8 cellular contexts compared by ENCODE assay signal in genomic region chr1:204377800-204378608, GRCh38. TPM values are rescaled to one million over a fixed set of nuclear protein-coding genes. Genes with fewer than 3 reads are reported as not detected.
DNase-seq lines count a peak whose midpoint lies in the region; ATAC-seq and TF ChIP-seq lines count a peak whose summit lies in the region.

No MANE protein-coding gene starts in this region.

- peak; percentile 73 for ATAC-seq in GM18870 (IDR thresholded peaks at IDR 0.05; ENCODE audit: unreplicated experiment)
- peak; percentile 66 for ATAC-seq in mucosa of descending colon
- no peak for ATAC-seq in HG02840 (IDR thresholded peaks at IDR 0.05; ENCODE audit: low FRiP score, unreplicated experiment)

- no peak overlapping the region for H3K27ac ChIP-seq in effector memory CD4-positive, alpha-beta T cell (ENCODE audit: insufficient read depth, low read length, poor library complexity, severe bottlenecking)

- no peak for TF ChIP-seq CTCF in mucosa of descending colon (IDR thresholded peaks at IDR 0.05)

- H3K27me3 Mint-ChIP-seq in stimulated activated naive CD8-positive, alpha-beta T cell treated with anti-CD3 and anti-CD28 coated beads, Interleukin-15, Interleukin-2, amounts not matched to agents 100 ng/mL and 50 ng/mL, for 24 hours = peaks cover 16% of the 10 kb centered on the region

- no peaks in the 10 kb centered on the region for H3K9me3 Mint-ChIP-seq in stimulated activated naive CD8-positive, alpha-beta T cell treated with anti-CD3 and anti-CD28 coated beads, Interleukin-15, Interleukin-2, amounts not matched to agents 100 ng/mL and 50 ng/mL, for 24 hours

- no peaks in the 10 kb centered on the region for H3K36me3 ChIP-seq in effector memory CD4-positive, alpha-beta T cell (ENCODE audit: control insufficient read depth, insufficient read depth, low read length)
- no peaks in the 10 kb centered on the region for H3K36me3 ChIP-seq in mucosa of descending colon (ENCODE audit: low read depth)

- no peaks in the 10 kb centered on the region for H3K9me3 ChIP-seq in effector memory CD4-positive, alpha-beta T cell (ENCODE audit: control insufficient read depth, low read length)
- no peaks in the 10 kb centered on the region for H3K9me3 ChIP-seq in mucosa of descending colon

- peaks cover 16% of the 10 kb centered on the region for H3K27me3 ChIP-seq in effector memory CD4-positive, alpha-beta T cell (replicated peaks; ENCODE audit: control insufficient read depth, insufficient read depth, low read length, poor library complexity, severe bottlenecking)

- peaks cover 14% of the 10 kb centered on the region for H3K4me1 Mint-ChIP-seq in stimulated activated naive CD8-positive, alpha-beta T cell treated with anti-CD3 and anti-CD28 coated beads, Interleukin-15, Interleukin-2, amounts not matched to agents 100 ng/mL and 50 ng/mL, for 24 hours (ENCODE audit: low read depth)

- peak overlapping the region; percentile 21 for H3K27ac Mint-ChIP-seq in stimulated activated naive CD8-positive, alpha-beta T cell treated with anti-CD3 and anti-CD28 coated beads, Interleukin-15, Interleukin-2, amounts not matched to agents 100 ng/mL and 50 ng/mL, for 24 hours

- H3K36me3 Mint-ChIP-seq in stimulated activated naive CD8-positive, alpha-beta T cell treated with anti-CD3 and anti-CD28 coated beads, Interleukin-15, Interleukin-2, amounts not matched to agents 100 ng/mL and 50 ng/mL, for 24 hours (ENCODE audit: low read depth) = no peaks in the 10 kb centered on the region

- peak overlapping the region; percentile 66 for H3K4me3 ChIP-seq in effector memory CD4-positive, alpha-beta T cell (ENCODE audit: insufficient read depth, low read depth, low read length, poor library complexity, severe bottlenecking)
- peak overlapping the region; percentile 37 for H3K4me3 ChIP-seq in mucosa of descending colon

- DNase-seq in 8988T (peak; percentile 47), NCI-H146 treated with DMSO at 0.1 percent for 48 hours (lab: John Stamatoyannopoulos, UW; ENCODE audit: unreplicated experiment) (peak; percentile 32), mucosa of descending colon (peak; percentile 80 to 88 (median 83))
- peak; percentile 61 for DNase-seq in activated CD4-positive, alpha-beta T cell treated with anti-CD3 and anti-CD28 coated beads for 48 hours
- peak in 2 of 3 donors; percentile 13 to 24 for DNase-seq in effector memory CD4-positive, alpha-beta T cell

- peak overlapping the region; percentile 84 for H3K4me3 Mint-ChIP-seq in stimulated activated naive CD8-positive, alpha-beta T cell treated with anti-CD3 and anti-CD28 coated beads, Interleukin-15, Interleukin-2, amounts not matched to agents 100 ng/mL and 50 ng/mL, for 24 hours

- intact Hi-C loops in mucosa of descending colon (cut with DNase I, micrococcal nuclease) = no loop called here

- peaks cover 6% of the 10 kb centered on the region for H3K4me1 ChIP-seq in effector memory CD4-positive, alpha-beta T cell (ENCODE audit: control insufficient read depth, insufficient read depth, low read length, poor library complexity, severe bottlenecking)
- H3K4me1 ChIP-seq in mucosa of descending colon (ENCODE audit: low read depth) = peaks cover 17% of the 10 kb centered on the region

RNA-seq across cellular contexts. Expression of gene PLEKHA6, which starts 18.3 kb away (rescaled TPM):
- 100 to 1,000 TPM in 2 of 3 donors, 10 to 100 TPM in 1; 82.4 to 154 (median 115) TPM for total RNA-seq in mucosa of descending colon

RNA-seq across cellular contexts. Expression of gene PPP1R15B, which starts 33.6 kb away (rescaled TPM):
- 10 to 100 TPM; 56.7 to 60.2 (median 60.1) TPM for total RNA-seq in mucosa of descending colon

Comparison
In these comparisons a context has a peak if more than half of its experiments do, and no peak if none do; other contexts are left out.
1. DNase-seq: peak in every context shown above with its lines; median percentile 83 in mucosa of descending colon; 61 in activated CD4-positive, alpha-beta T cell treated with anti-CD3 and anti-CD28 coated beads for 48 hours; 47 in 8988T; 32 in NCI-H146 treated with DMSO at 0.1 percent for 48 hours; 18 in effector memory CD4-positive, alpha-beta T cell.